In the genomic region with DNA sequence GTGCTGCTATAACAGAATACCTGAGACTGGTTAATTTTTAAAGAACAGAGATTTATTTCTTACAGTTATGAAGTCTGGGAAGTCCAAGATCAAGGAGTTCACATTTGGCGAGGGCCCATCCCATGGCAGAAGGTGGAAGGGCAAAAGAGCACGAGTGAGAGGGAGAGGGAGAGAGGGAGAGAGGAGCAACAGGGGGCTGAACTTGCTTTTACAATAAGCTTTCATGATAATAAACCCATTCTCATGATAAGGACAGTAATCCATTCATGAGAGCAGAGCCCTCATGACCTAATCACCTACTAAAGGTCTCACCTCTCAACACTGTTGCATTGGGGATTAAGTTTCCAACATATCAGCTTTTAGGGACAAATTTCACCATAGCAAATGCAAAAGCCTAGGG, we compare ENCODE assay signal across 7 cellular contexts. TPM values are rescaled to one million over a fixed set of nuclear protein-coding genes. Genes with fewer than 3 reads are reported as not detected.
"Had no signal": no experiment of that assay in that cellular context is flagged by ENCODE, and none has a peak within 500 bp of the region (broad histone marks: within the 10 kb centered on the region; RNA-seq: fewer than 3 reads in every experiment).

No MANE protein-coding gene starts in this region.

- H3K4me3 ChIP-seq: GM23248, K562 had no signal

- H3K27ac Mint-ChIP-seq: H9 had no signal

- H3K9ac ChIP-seq: GM23248 had no signal

- ATAC-seq: K562 had no signal

- DNase-seq: GM23248, H9, HCEC 1CT, IMR-90, KG1 had no signal

- H3K27ac ChIP-seq: GM23248, HL-60 had no signal

- H3K9me3 Mint-ChIP-seq: H9 had no signal

- H3K4me3 Mint-ChIP-seq: H9 had no signal

RNA-seq across cellular contexts. Expression of a gene that starts 45.3 kb away (rescaled TPM):
- total RNA-seq: GM23248 had no signal
